Comparison of ENCODE assay signal across 1 cellular context in genomic region chr1:205263580-205264190, GRCh38.
TF ChIP-seq lines count a peak whose summit lies in the region.

No MANE protein-coding gene starts in this region.

TF ChIP-seq in K562, 482 proteins besides CTCF, POLR2A, EP300 and RAD21 (continues in another document):
- TF ChIP-seq AFF1 (IDR thresholded peaks at IDR 0.05; ENCODE audit: low read depth in 1 of 2, partially characterized antibody in 2 of 2) (no peak), BCOR (IDR thresholded peaks at IDR 0.05) (peak; percentile 71; the same call in 1 of the 2 replicates), KLF13 (tag; IDR thresholded peaks at IDR 0.05; ENCODE audit: borderline replicate concordance, low read depth) (no peak), ZNF197 (CRISPR knock-in tag; IDR thresholded peaks at IDR 0.05; ENCODE audit: low read depth) (no peak), TEAD4 (IDR thresholded peaks at IDR 0.05; ENCODE audit: low read length) (peak; percentile 69; the same call in 1 of the 2 replicates), TEAD4 (CRISPR knock-in tag; IDR thresholded peaks at IDR 0.05; ENCODE audit: borderline replicate concordance) (no peak), HMBOX1 (IDR thresholded peaks at IDR 0.05) (peak; percentile 30; the same call in 1 of the 2 replicates), RERE (CRISPR knock-in tag; IDR thresholded peaks at IDR 0.05; ENCODE audit: borderline replicate concordance) (no peak), DIDO1 (tag; IDR thresholded peaks at IDR 0.05; ENCODE audit: low read depth) (no peak), RBM25 (IDR thresholded peaks at IDR 0.05; ENCODE audit: low read depth, low read length, severe bottlenecking) (peak; percentile 93), VEZF1 (CRISPR knock-in tag; IDR thresholded peaks at IDR 0.05) (peak; percentile 31; the same call in 1 of the 2 replicates), HDAC1 (IDR thresholded peaks at IDR 0.05) (no peak), ZBTB11 (CRISPR knock-in tag; IDR thresholded peaks at IDR 0.05) (peak in 1 of 3 experiments; percentile 49; a peak in 1 of 6 replicates), CREM (IDR thresholded peaks at IDR 0.05; ENCODE audit: low read depth) (no peak), MAFK (IDR thresholded peaks at IDR 0.05; ENCODE audit: low read length) (peak; percentile 55), ZNF696 (CRISPR knock-in tag; conservative IDR thresholded peaks at IDR 0.05) (no peak), SAP30 (IDR thresholded peaks at IDR 0.05; ENCODE audit: borderline replicate concordance, insufficient read depth, low read depth, low read length, poor library complexity, severe bottlenecking) (no peak), FOSL1 (tag; conservative IDR thresholded peaks at IDR 0.05) (peak; percentile 64), CREB1 (IDR thresholded peaks at IDR 0.05) (no peak), CREB1 (CRISPR knock-in tag; IDR thresholded peaks at IDR 0.05) (no peak), MYBL2 (IDR thresholded peaks at IDR 0.05; ENCODE audit: low read depth) (no peak), MYBL2 (CRISPR knock-in tag; IDR thresholded peaks at IDR 0.05; ENCODE audit: borderline replicate concordance) (no peak), CBFA2T3 (IDR thresholded peaks at IDR 0.05) (peak; percentile 69), NELFE (IDR thresholded peaks at IDR 0.05; ENCODE audit: insufficient read depth, insufficient read length) (no peak), E2F6 (IDR thresholded peaks at IDR 0.05; ENCODE audit: borderline replicate concordance in 1 of 2, extremely low read depth in 1 of 2, insufficient read depth in 1 of 2, insufficient read length in 1 of 2, low read depth in 1 of 2, low read length in 1 of 2, poor library complexity in 1 of 2, severe bottlenecking in 1 of 2) (no peak), ARID3A (IDR thresholded peaks at IDR 0.05; ENCODE audit: borderline replicate concordance, low read depth, low read length) (peak; percentile 47; the same call in 1 of the 2 replicates), TAF9B (IDR thresholded peaks at IDR 0.05; ENCODE audit: partially characterized antibody) (no peak), ZFP36 (IDR thresholded peaks at IDR 0.05; ENCODE audit: low read depth, low read length, partially characterized antibody) (peak; percentile 40), TOE1 (IDR thresholded peaks at IDR 0.05; ENCODE audit: borderline replicate concordance) (no peak), TOE1 (CRISPR knock-in tag; IDR thresholded peaks at IDR 0.05; ENCODE audit: borderline replicate concordance, low read depth) (no peak), LCOR (CRISPR knock-in tag; IDR thresholded peaks at IDR 0.05) (no peak), SRF (CRISPR knock-in tag; IDR thresholded peaks at IDR 0.05) (peak in 1 of 2 experiments; percentile 52; a peak in 1 of 4 replicates), SMARCC2 (IDR thresholded peaks at IDR 0.05; ENCODE audit: low read depth) (no peak), MTA3 (IDR thresholded peaks at IDR 0.05; ENCODE audit: borderline replicate concordance) (peak; percentile 28; the same call in 1 of the 2 replicates), KHSRP (IDR thresholded peaks at IDR 0.05) (no peak), SMARCA4 (IDR thresholded peaks at IDR 0.05) (peak; percentile 65; the same call in 1 of the 2 replicates), ETV6 (IDR thresholded peaks at IDR 0.05; ENCODE audit: borderline replicate concordance in 1 of 2, low read depth in 2 of 2, low read length in 1 of 2) (0 out of 4 replicates have a peak, but pooled peaks of 1 of the 2 experiments have one; percentile 19), ETV6 (CRISPR knock-in tag; IDR thresholded peaks at IDR 0.05; ENCODE audit: borderline replicate concordance) (no peak), FOXJ3 (CRISPR knock-in tag; IDR thresholded peaks at IDR 0.05) (no peak), ZNF23 (CRISPR knock-in tag; IDR thresholded peaks at IDR 0.05) (no peak), BCL6 (CRISPR knock-in tag; IDR thresholded peaks at IDR 0.05) (no peak), SMARCE1 (IDR thresholded peaks at IDR 0.05) (peak; percentile 72; the same call in 1 of the 2 replicates), NR3C1 (CRISPR knock-in tag; IDR thresholded peaks at IDR 0.05) (no peak), MYC (IDR thresholded peaks at IDR 0.05; ENCODE audit: low read depth, low read length) (peak; percentile 30; the same call in 1 of the 2 replicates), MYC (CRISPR knock-in tag; IDR thresholded peaks at IDR 0.05; ENCODE audit: borderline replicate concordance, low read depth) (no peak), ZEB2 (IDR thresholded peaks at IDR 0.05) (peak; percentile 75), ATF7 (IDR thresholded peaks at IDR 0.05) (no peak), KDM5B (IDR thresholded peaks at IDR 0.05; ENCODE audit: insufficient replicate concordance, low read depth, low read length) (no peak), ZNF408 (CRISPR knock-in tag; IDR thresholded peaks at IDR 0.05; ENCODE audit: low read depth) (no peak), SAFB (IDR thresholded peaks at IDR 0.05; ENCODE audit: borderline replicate concordance, low read depth, low read length) (no peak), FOXK1 (CRISPR knock-in tag; IDR thresholded peaks at IDR 0.05; ENCODE audit: borderline replicate concordance) (no peak), ZNF76 (CRISPR knock-in tag; IDR thresholded peaks at IDR 0.05; ENCODE audit: borderline replicate concordance) (no peak), HDAC8 (tag; IDR thresholded peaks at IDR 0.05) (no peak), SOX6 (IDR thresholded peaks at IDR 0.05) (0 out of 2 replicates have a peak, but pooled peaks have one; percentile 24)
